In genomic region chr5:35884125-35884788, GRCh38 we compare ENCODE assay signal across 8 cellular contexts. TPM values are rescaled to one million over a fixed set of nuclear protein-coding genes. Genes with fewer than 3 reads are reported as not detected.
DNase-seq lines count a peak whose midpoint lies in the region; ATAC-seq, FAIRE-seq and TF ChIP-seq lines count a peak whose summit lies in the region.

No MANE protein-coding gene starts in this region.

- ATAC-seq in activated CD8-positive, alpha-beta memory T cell treated with anti-CD3 and anti-CD28 coated beads, Interleukin-2, amount 10 ng/mL, durations not matched to agents 7 days and 5 days = peak; percentile 76
- peak; percentile 57 for ATAC-seq in naive thymus-derived CD4-positive, alpha-beta T cell
- ATAC-seq in HG02938 (IDR thresholded peaks at IDR 0.05; ENCODE audit: unreplicated experiment) = no peak

- POLR2A ChIA-PET in naive thymus-derived CD4-positive, alpha-beta T cell (lab: Charles Lee) = interaction anchor here (0.8 to 7.4 kb wide), 8 partner anchors 8 to 104 kb away, joined by 3 to 167 read pairs (median 4); partner anchors contain the start of gene IL7R
- POLR2A ChIA-PET in HEK293T (lab: Yijun Ruan, JAX) = no interaction called here

- peaks cover 10 to 25% of the 10 kb centered on the region in 2 donors for H3K4me1 ChIP-seq in naive thymus-derived CD4-positive, alpha-beta T cell (ENCODE audit: control insufficient read depth in 2 of 2, insufficient read depth in 2 of 2, low read length in 2 of 2)

- H3K9me3 Mint-ChIP-seq in activated CD8-positive, alpha-beta memory T cell treated with anti-CD3 and anti-CD28 coated beads, Interleukin-2, amount 10 ng/mL, durations not matched to agents 7 days and 5 days (ENCODE audit: low read depth) = no peaks in the 10 kb centered on the region
- no peaks in the 10 kb centered on the region for H3K9me3 Mint-ChIP-seq in activated T-helper 1 cell treated with anti-CD3 and anti-CD28 coated beads, Interleukin-12 subunit alpha, Interleukin-12 subunit beta, Interleukin-2, Interleukin-4 antibody, amounts not matched to agents 30 ng/mL and 10 ng/mL and 1 ng/mL, durations not matched to agents 14 hours and 24 hours and 36 hours
- H3K9me3 Mint-ChIP-seq in naive thymus-derived CD4-positive, alpha-beta T cell = peaks cover 0 to 3% (median 0%) of the 10 kb centered on the region in 11 donors

- DNase-seq in activated CD8-positive, alpha-beta memory T cell treated with anti-CD3 and anti-CD28 coated beads, Interleukin-2, amount 10 ng/mL, durations not matched to agents 7 days and 5 days = peak; percentile 50
- no peak for DNase-seq in activated CD8-positive, alpha-beta memory T cell treated with anti-CD3 and anti-CD28 coated beads, Interleukin-2, amount 50 U/mL, for 48 hours
- DNase-seq in HTR-8/SVneo (ENCODE audit: insufficient read length, low spot score) = peak; percentile 93
- DNase-seq in activated T-helper 1 cell treated with anti-CD3 and anti-CD28 coated beads, Interleukin-12 subunit alpha, Interleukin-12 subunit beta, Interleukin-2, Interleukin-4 antibody, amounts not matched to agents 30 ng/mL and 10 ng/mL and 1 ng/mL, durations not matched to agents 14 hours and 24 hours and 36 hours (ENCODE audit: low spot score) = no peak
- DNase-seq in naive thymus-derived CD4-positive, alpha-beta T cell = no peak
- DNase-seq in HEK293T (ENCODE audit: extremely low spot score) = no peak
- DNase-seq in lower leg skin (ENCODE audit: low spot score in 2 of 2) = no peak

- peak; percentile 99 for FAIRE-seq in HTR-8/SVneo (lab: Jason Lieb, UNC)

- TF ChIP-seq CTCF in lower leg skin (IDR thresholded peaks at IDR 0.05) = no peak

- H3K4me3 Mint-ChIP-seq in activated CD8-positive, alpha-beta memory T cell treated with anti-CD3 and anti-CD28 coated beads, Interleukin-2, amount 10 ng/mL, durations not matched to agents 7 days and 5 days = no peak overlapping the region
- H3K4me3 Mint-ChIP-seq in activated T-helper 1 cell treated with anti-CD3 and anti-CD28 coated beads, Interleukin-12 subunit alpha, Interleukin-12 subunit beta, Interleukin-2, Interleukin-4 antibody, amounts not matched to agents 30 ng/mL and 10 ng/mL and 1 ng/mL, durations not matched to agents 14 hours and 24 hours and 36 hours = peak overlapping the region; percentile 47
- peak overlapping the region in 8 of 10 donors; percentile 2 to 62 (median 18) for H3K4me3 Mint-ChIP-seq in naive thymus-derived CD4-positive, alpha-beta T cell

- no peaks in the 10 kb centered on the region for H3K27me3 Mint-ChIP-seq in activated CD8-positive, alpha-beta memory T cell treated with anti-CD3 and anti-CD28 coated beads, Interleukin-2, amount 10 ng/mL, durations not matched to agents 7 days and 5 days
- peaks cover 2% of the 10 kb centered on the region for H3K27me3 Mint-ChIP-seq in activated T-helper 1 cell treated with anti-CD3 and anti-CD28 coated beads, Interleukin-12 subunit alpha, Interleukin-12 subunit beta, Interleukin-2, Interleukin-4 antibody, amounts not matched to agents 30 ng/mL and 10 ng/mL and 1 ng/mL, durations not matched to agents 14 hours and 24 hours and 36 hours (ENCODE audit: insufficient read depth)
- no peaks in the 10 kb centered on the region for H3K27me3 Mint-ChIP-seq in naive thymus-derived CD4-positive, alpha-beta T cell

- peaks cover 36% of the 10 kb centered on the region for H3K4me1 Mint-ChIP-seq in activated CD8-positive, alpha-beta memory T cell treated with anti-CD3 and anti-CD28 coated beads, Interleukin-2, amount 10 ng/mL, durations not matched to agents 7 days and 5 days
- peaks cover 49% of the 10 kb centered on the region for H3K4me1 Mint-ChIP-seq in activated T-helper 1 cell treated with anti-CD3 and anti-CD28 coated beads, Interleukin-12 subunit alpha, Interleukin-12 subunit beta, Interleukin-2, Interleukin-4 antibody, amounts not matched to agents 30 ng/mL and 10 ng/mL and 1 ng/mL, durations not matched to agents 14 hours and 24 hours and 36 hours (ENCODE audit: low read depth)
- H3K4me1 Mint-ChIP-seq in naive thymus-derived CD4-positive, alpha-beta T cell = peaks cover 37 to 56% (median 51%) of the 10 kb centered on the region in 7 donors

- H3K27ac Mint-ChIP-seq in activated CD8-positive, alpha-beta memory T cell treated with anti-CD3 and anti-CD28 coated beads, Interleukin-2, amount 10 ng/mL, durations not matched to agents 7 days and 5 days = peak overlapping the region; percentile 56
- H3K27ac Mint-ChIP-seq in activated T-helper 1 cell treated with anti-CD3 and anti-CD28 coated beads, Interleukin-12 subunit alpha, Interleukin-12 subunit beta, Interleukin-2, Interleukin-4 antibody, amounts not matched to agents 30 ng/mL and 10 ng/mL and 1 ng/mL, durations not matched to agents 14 hours and 24 hours and 36 hours = peak overlapping the region; percentile 88
- peak overlapping the region in 8 of 9 donors; percentile 5 to 90 (median 68) for H3K27ac Mint-ChIP-seq in naive thymus-derived CD4-positive, alpha-beta T cell

- H3K36me3 Mint-ChIP-seq in activated CD8-positive, alpha-beta memory T cell treated with anti-CD3 and anti-CD28 coated beads, Interleukin-2, amount 10 ng/mL, durations not matched to agents 7 days and 5 days = peaks cover 15% of the 10 kb centered on the region
- H3K36me3 Mint-ChIP-seq in activated T-helper 1 cell treated with anti-CD3 and anti-CD28 coated beads, Interleukin-12 subunit alpha, Interleukin-12 subunit beta, Interleukin-2, Interleukin-4 antibody, amounts not matched to agents 30 ng/mL and 10 ng/mL and 1 ng/mL, durations not matched to agents 14 hours and 24 hours and 36 hours (ENCODE audit: low read depth) = peaks cover 30% of the 10 kb centered on the region
- H3K36me3 Mint-ChIP-seq in naive thymus-derived CD4-positive, alpha-beta T cell = peaks cover 0 to 42% (median 10%) of the 10 kb centered on the region in 5 donors

- CTCF ChIA-PET in activated CD8-positive, alpha-beta memory T cell treated with anti-CD3 and anti-CD28 coated beads, Interleukin-2, amount 10 ng/mL, durations not matched to agents 7 days and 5 days (lab: Charles Lee) = interaction anchor here (0.9 to 1.2 kb wide), 2 partner anchors 17 to 40 kb away, joined by 4 read pairs; no protein-coding TSS in a partner anchor
- CTCF ChIA-PET in naive thymus-derived CD4-positive, alpha-beta T cell (lab: Charles Lee) = interaction anchor here (1.3 kb wide), 1 partner anchor 226 kb away, joined by 4 read pairs; no protein-coding TSS in a partner anchor
- CTCF ChIA-PET in HEK293T (lab: Yijun Ruan, JAX) = no interaction called here

- no peaks in the 10 kb centered on the region for H3K9me3 ChIP-seq in naive thymus-derived CD4-positive, alpha-beta T cell (ENCODE audit: control insufficient read depth in 2 of 3, low read length in 3 of 3)

- no peaks in the 10 kb centered on the region for H3K36me3 ChIP-seq in naive thymus-derived CD4-positive, alpha-beta T cell (ENCODE audit: control insufficient read depth in 2 of 3, insufficient read depth in 3 of 3, low read length in 3 of 3)

- WGBS in lower leg skin, 2 donors = 63 to 64% methylated on average over 1 of the region's 1 CpG

- no peak overlapping the region for H3K4me3 ChIP-seq in naive thymus-derived CD4-positive, alpha-beta T cell (ENCODE audit: low read length)
- no peak overlapping the region for H3K4me3 ChIP-seq in lower leg skin (ENCODE audit: low read depth, poor library complexity, severe bottlenecking)

- no peak overlapping the region for H3K27ac ChIP-seq in naive thymus-derived CD4-positive, alpha-beta T cell (ENCODE audit: low read depth, low read length)

- no peak for TF ChIP-seq POLR2A in lower leg skin (IDR thresholded peaks at IDR 0.05)

- no peaks in the 10 kb centered on the region for H3K27me3 ChIP-seq in naive thymus-derived CD4-positive, alpha-beta T cell (ENCODE audit: control insufficient read depth in 2 of 2, insufficient read depth in 2 of 2, low read length in 2 of 2)

- intact Hi-C loops in activated T-helper 1 cell treated with anti-CD3 and anti-CD28 coated beads, Interleukin-12 subunit alpha, Interleukin-12 subunit beta, Interleukin-2, Interleukin-4 antibody, amounts not matched to agents 30 ng/mL and 10 ng/mL and 1 ng/mL, durations not matched to agents 14 hours and 24 hours and 36 hours (cut with micrococcal nuclease) = loop anchor here (1.0 to 2.0 kb wide), 3 partner anchors 18 to 41 kb away; no protein-coding TSS in a partner anchor
- intact Hi-C loops in naive thymus-derived CD4-positive, alpha-beta T cell (cut with micrococcal nuclease) = loop anchor here (1.0 to 10.0 kb wide), 5 partner anchors 9 to 361 kb away; partner anchors contain the start of gene NADK2 (in 1 of the 2)
- intact Hi-C loops in lower leg skin (cut with DNase I; ENCODE audit: low total_unique reads) = no loop called here

TF ChIP-seq in HEK293T, 16 proteins besides CTCF, POLR2A, EP300 and RAD21 (continues in another document):
- TF ChIP-seq L3MBTL2 (conservative IDR thresholded peaks at IDR 0.05) = no peak
- no peak for TF ChIP-seq FOXM1 (IDR thresholded peaks at IDR 0.05; ENCODE audit: borderline replicate concordance)
- no peak for TF ChIP-seq TARDBP (IDR thresholded peaks at IDR 0.05)
- TF ChIP-seq HDGF (IDR thresholded peaks at IDR 0.05; ENCODE audit: borderline replicate concordance) = no peak
- TF ChIP-seq CTBP1 (IDR thresholded peaks at IDR 0.05; ENCODE audit: borderline replicate concordance) = no peak
- no peak for TF ChIP-seq ELF4 (IDR thresholded peaks at IDR 0.05)
- no peak for TF ChIP-seq LEF1 (IDR thresholded peaks at IDR 0.05; ENCODE audit: borderline replicate concordance)

RNA-seq across cellular contexts. Expression of gene IL7R, which starts 27.6 kb away (rescaled TPM):
- 10 to 100 TPM; 10.4 to 30.7 TPM for total RNA-seq in activated CD8-positive, alpha-beta memory T cell treated with anti-CD3 and anti-CD28 coated beads, Interleukin-2, amount 10 ng/mL, durations not matched to agents 7 days and 5 days
- 47.2 and 50.8 TPM in 2 replicates for total RNA-seq in activated T-helper 1 cell treated with anti-CD3 and anti-CD28 coated beads, Interleukin-12 subunit alpha, Interleukin-12 subunit beta, Interleukin-2, Interleukin-4 antibody, amounts not matched to agents 30 ng/mL and 10 ng/mL and 1 ng/mL, durations not matched to agents 14 hours and 24 hours and 36 hours
- 1,000 to 10,000 TPM in 2 of 5 experiments, 100 to 1,000 TPM in 3; 341 to 1,298 (median 608) TPM for total RNA-seq in naive thymus-derived CD4-positive, alpha-beta T cell
- 100 to 1,000 TPM; 690 to 965 TPM for polyA plus RNA-seq in naive thymus-derived CD4-positive, alpha-beta T cell
- total RNA-seq in lower leg skin = 1 to 10 TPM; 1.4 to 5.5 (median 4.4) TPM

RNA-seq across cellular contexts. Expression of gene CAPSL, which starts 54.2 kb away (rescaled TPM):
- under 1 TPM in 1 of 2 experiments, not detected in 1; 0.47 TPM for total RNA-seq in activated CD8-positive, alpha-beta memory T cell treated with anti-CD3 and anti-CD28 coated beads, Interleukin-2, amount 10 ng/mL, durations not matched to agents 7 days and 5 days
- not detected in 2 replicates for total RNA-seq in activated T-helper 1 cell treated with anti-CD3 and anti-CD28 coated beads, Interleukin-12 subunit alpha, Interleukin-12 subunit beta, Interleukin-2, Interleukin-4 antibody, amounts not matched to agents 30 ng/mL and 10 ng/mL and 1 ng/mL, durations not matched to agents 14 hours and 24 hours and 36 hours
- not detected for total RNA-seq in naive thymus-derived CD4-positive, alpha-beta T cell
- polyA plus RNA-seq in naive thymus-derived CD4-positive, alpha-beta T cell = not detected
- total RNA-seq in lower leg skin = not detected

Comparison
In these comparisons a context has a peak if more than half of its experiments do, and no peak if none do; other contexts are left out.
1. DNase-seq: peak in activated CD8-positive, alpha-beta memory T cell treated with anti-CD3 and anti-CD28 coated beads, Interleukin-2, amount 10 ng/mL, durations not matched to agents 7 days and 5 days (single experiment) and HTR-8/SVneo (single experiment); none in activated CD8-positive, alpha-beta memory T cell treated with anti-CD3 and anti-CD28 coated beads, Interleukin-2, amount 50 U/mL, for 48 hours (single experiment), activated T-helper 1 cell treated with anti-CD3 and anti-CD28 coated beads, Interleukin-12 subunit alpha, Interleukin-12 subunit beta, Interleukin-2, Interleukin-4 antibody, amounts not matched to agents 30 ng/mL and 10 ng/mL and 1 ng/mL, durations not matched to agents 14 hours and 24 hours and 36 hours (single experiment), naive thymus-derived CD4-positive, alpha-beta T cell (0 of 9), HEK293T (single experiment) and lower leg skin (0 of 2).
2. Peak in every context shown above with its lines, with median percentiles within 50 percentile points of each other: H3K27ac Mint-ChIP-seq.